32 cellular contexts compared by ENCODE assay signal in the genomic region with DNA sequence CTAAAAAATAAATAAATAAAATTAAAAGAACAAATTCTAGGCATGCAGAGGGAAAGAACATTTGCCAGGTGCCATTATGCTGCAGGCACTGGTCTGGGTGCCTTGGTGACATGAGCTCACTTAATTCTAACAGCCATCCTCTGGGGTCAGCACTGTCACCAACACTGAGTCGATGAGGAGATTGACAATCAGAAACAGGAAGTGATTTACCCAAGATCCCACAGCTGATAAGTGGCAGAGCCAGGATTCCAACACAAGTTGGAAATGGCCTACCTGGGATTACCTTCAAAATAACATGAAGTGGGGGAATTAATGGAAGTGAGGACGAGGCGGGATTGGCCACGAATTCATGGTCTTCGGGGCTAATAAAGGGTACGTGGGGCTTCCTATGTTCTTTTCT. TPM values are rescaled to one million over a fixed set of nuclear protein-coding genes. Genes with fewer than 3 reads are reported as not detected.
"Had no signal": no experiment of that assay in that cellular context is flagged by ENCODE, and none has a peak within 500 bp of the region (broad histone marks: within the 10 kb centered on the region; RNA-seq: fewer than 3 reads in every experiment).

No MANE protein-coding gene starts in this region.

- H3K9me3 ChIP-seq: Peyer's patch, SJSA1, SK-N-SH had no signal

- H3K27ac ChIP-seq: brain microvascular endothelial cell, KMS-11, Peyer's patch, SJSA1 had no signal

- DNase-seq: activated CD4-positive, alpha-beta memory T cell treated with anti-CD3 and anti-CD28 coated beads for 36 hours; activated CD4-positive, alpha-beta T cell treated with anti-CD3 and anti-CD28 coated beads for 36 hours; activated CD4-positive, alpha-beta T cell treated with anti-CD3 and anti-CD28 coated beads, Interleukin-2, amount 50 U/mL, for 1 hour; activated CD8-positive, alpha-beta memory T cell treated with anti-CD3 and anti-CD28 coated beads, Interleukin-2, amount 50 U/mL, for 4 hours; activated gamma-delta T cell treated with Interleukin-2 at 50 U/mL for 16 hours; activated naive CD4-positive, alpha-beta T cell treated with anti-CD3 and anti-CD28 coated beads for 36 hours; activated naive CD8-positive, alpha-beta T cell treated with anti-CD3 and anti-CD28 coated beads, Interleukin-2, amount 50 U/mL, for 24 hours; activated T-cell treated with anti-CD3 and anti-CD28 coated beads for 4 hours; activated T-cell treated with anti-CD3 and anti-CD28 coated beads, Interleukin-2, amount 50 U/mL, for 4 hours; amniotic stem cell; brain microvascular endothelial cell; central memory CD4-positive, alpha-beta T cell; MM.1S; NCI-H1092; NCI-H1436 treated with DMSO at 0.1 percent for 48 hours; NCI-H1694 treated with DMSO at 0.1 percent for 48 hours; NCI-H2029; NCI-H345; NCI-H524 treated with DMSO at 0.1 percent for 48 hours; PC-3; RPMI8226; SHP77 treated with DMSO at 0.1 percent for 48 hours; SK-N-SH had no signal

- H3K9ac ChIP-seq: KMS-11, SK-N-SH had no signal

- H3K27me3 ChIP-seq: brain microvascular endothelial cell, Peyer's patch, SJSA1 had no signal

- H3K36me3 ChIP-seq: brain microvascular endothelial cell, Peyer's patch, SJSA1 had no signal

- H3K4me2 ChIP-seq: KMS-11, SK-N-SH had no signal

- H3K4me1 ChIP-seq: SJSA1 had no signal

- ATAC-seq: activated CD4-positive, alpha-beta T cell treated with anti-CD3 and anti-CD28 coated beads for 36 hours; activated CD4-positive, CD25-positive, alpha-beta regulatory T cell treated with anti-CD3 and anti-CD28 coated beads, Interleukin-2, amount 50 U/mL, for 24 hours; activated naive CD4-positive, alpha-beta T cell treated with anti-CD3 and anti-CD28 coated beads, Interleukin-2, amount 50 U/mL, for 72 hours; activated naive CD8-positive, alpha-beta T cell treated with anti-CD3 and anti-CD28 coated beads, Interleukin-2, amount 50 U/mL, for 24 hours; activated T-cell treated with anti-CD3 and anti-CD28 coated beads, Interleukin-2, amount 50 U/mL, for 4 hours; PC-3; WTC11 had no signal

- H3K4me3 ChIP-seq: Peyer's patch, SJSA1 had no signal

RNA-seq across cellular contexts. Expression of gene PLIN1, which starts 3.6 kb away (rescaled TPM):
- total RNA-seq: activated T-helper 1 cell treated with anti-CD3 and anti-CD28 coated beads, Interleukin-12 subunit alpha, Interleukin-12 subunit beta, Interleukin-2, Interleukin-4 antibody, amounts not matched to agents 30 ng/mL and 10 ng/mL and 1 ng/mL, durations not matched to agents 14 hours and 24 hours and 36 hours; LHCN-M2; SJSA1 had no signal

RNA-seq across cellular contexts. Expression of gene WDR93, which starts 15.0 kb away (rescaled TPM):
- total RNA-seq: activated CD4-positive, alpha-beta memory T cell treated with anti-CD3 and anti-CD28 coated beads for 36 hours; activated CD4-positive, alpha-beta T cell treated with anti-CD3 and anti-CD28 coated beads for 36 hours; activated naive CD4-positive, alpha-beta T cell treated with anti-CD3 and anti-CD28 coated beads for 36 hours; activated naive CD4-positive, alpha-beta T cell treated with anti-CD3 and anti-CD28 coated beads, Interleukin-2, amount 50 U/mL, for 72 hours; activated T-cell treated with anti-CD3 and anti-CD28 coated beads, Interleukin-2, amount 50 U/mL, for 4 hours; activated T-helper 1 cell treated with anti-CD3 and anti-CD28 coated beads, Interleukin-12 subunit alpha, Interleukin-12 subunit beta, Interleukin-2, Interleukin-4 antibody, amounts not matched to agents 30 ng/mL and 10 ng/mL and 1 ng/mL, durations not matched to agents 14 hours and 24 hours and 36 hours; aorta; LHCN-M2; WTC11 had no signal
